In the genomic region with DNA sequence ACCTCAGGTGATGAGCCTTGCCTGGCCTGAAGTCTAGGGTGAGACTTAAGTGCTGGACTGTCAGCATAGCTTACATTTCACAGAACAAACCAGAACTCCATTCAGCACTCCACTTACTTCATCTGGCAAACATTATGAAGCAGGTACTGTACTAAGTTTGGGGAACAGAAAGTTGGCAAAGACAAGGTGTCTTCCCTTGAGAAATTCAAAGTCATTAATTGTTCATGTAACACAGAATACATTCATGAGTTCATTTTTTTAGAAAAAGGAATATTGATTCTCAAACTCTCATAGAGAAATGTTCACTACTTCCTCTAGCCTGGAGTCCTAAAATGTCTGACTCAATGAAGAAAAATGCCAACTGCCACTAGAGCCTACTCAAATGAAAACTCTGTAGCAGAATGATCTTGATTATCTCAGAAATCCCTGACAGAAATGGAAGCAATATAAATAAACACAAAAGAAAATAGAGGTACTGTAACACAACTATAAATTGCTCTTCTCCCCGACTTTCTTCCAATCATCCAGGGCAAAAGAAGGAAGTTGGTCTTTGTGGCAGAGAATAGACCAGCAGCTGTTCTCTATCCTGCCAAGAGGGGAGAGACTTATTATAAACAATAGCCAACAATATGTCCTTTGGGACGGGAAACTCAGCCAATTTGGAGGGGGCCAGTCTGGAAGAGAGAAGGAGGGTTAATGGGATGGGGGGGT, we compare ENCODE assay signal across 1 cellular context.
A peak's percentile ranks its signal among the peaks of the same experiment; 100 is the strongest.
TF ChIP-seq lines count a peak whose summit lies in the region.

No MANE protein-coding gene starts in this region.

TF ChIP-seq in GM12878, 131 proteins besides CTCF, POLR2A, EP300 and RAD21 (continued from another document and continues in another):
- TF ChIP-seq, protein P1, sequence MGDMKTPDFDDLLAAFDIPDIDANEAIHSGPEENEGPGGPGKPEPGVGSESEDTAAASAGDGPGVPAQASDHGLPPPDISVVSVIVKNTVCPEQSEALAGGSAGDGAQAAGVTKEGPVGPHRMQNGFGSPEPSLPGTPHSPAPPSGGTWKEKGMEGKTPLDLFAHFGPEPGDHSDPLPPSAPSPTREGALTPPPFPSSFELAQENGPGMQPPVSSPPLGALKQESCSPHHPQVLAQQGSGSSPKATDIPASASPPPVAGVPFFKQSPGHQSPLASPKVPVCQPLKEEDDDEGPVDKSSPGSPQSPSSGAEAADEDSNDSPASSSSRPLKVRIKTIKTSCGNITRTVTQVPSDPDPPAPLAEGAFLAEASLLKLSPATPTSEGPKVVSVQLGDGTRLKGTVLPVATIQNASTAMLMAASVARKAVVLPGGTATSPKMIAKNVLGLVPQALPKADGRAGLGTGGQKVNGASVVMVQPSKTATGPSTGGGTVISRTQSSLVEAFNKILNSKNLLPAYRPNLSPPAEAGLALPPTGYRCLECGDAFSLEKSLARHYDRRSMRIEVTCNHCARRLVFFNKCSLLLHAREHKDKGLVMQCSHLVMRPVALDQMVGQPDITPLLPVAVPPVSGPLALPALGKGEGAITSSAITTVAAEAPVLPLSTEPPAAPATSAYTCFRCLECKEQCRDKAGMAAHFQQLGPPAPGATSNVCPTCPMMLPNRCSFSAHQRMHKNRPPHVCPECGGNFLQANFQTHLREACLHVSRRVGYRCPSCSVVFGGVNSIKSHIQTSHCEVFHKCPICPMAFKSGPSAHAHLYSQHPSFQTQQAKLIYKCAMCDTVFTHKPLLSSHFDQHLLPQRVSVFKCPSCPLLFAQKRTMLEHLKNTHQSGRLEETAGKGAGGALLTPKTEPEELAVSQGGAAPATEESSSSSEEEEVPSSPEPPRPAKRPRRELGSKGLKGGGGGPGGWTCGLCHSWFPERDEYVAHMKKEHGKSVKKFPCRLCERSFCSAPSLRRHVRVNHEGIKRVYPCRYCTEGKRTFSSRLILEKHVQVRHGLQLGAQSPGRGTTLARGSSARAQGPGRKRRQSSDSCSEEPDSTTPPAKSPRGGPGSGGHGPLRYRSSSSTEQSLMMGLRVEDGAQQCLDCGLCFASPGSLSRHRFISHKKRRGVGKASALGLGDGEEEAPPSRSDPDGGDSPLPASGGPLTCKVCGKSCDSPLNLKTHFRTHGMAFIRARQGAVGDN (IDR thresholded peaks at IDR 0.05): no peak
- TF ChIP-seq PAX5 (IDR thresholded peaks at IDR 0.05; ENCODE audit: borderline replicate concordance, low read depth, low read length) (no peak), ZNF217 (IDR thresholded peaks at IDR 0.05) (no peak), TARDBP (IDR thresholded peaks at IDR 0.05; ENCODE audit: borderline replicate concordance) (no peak), RBBP5 (conservative IDR thresholded peaks at IDR 0.05) (no peak), KAT2A (conservative IDR thresholded peaks at IDR 0.05; ENCODE audit: control insufficient read depth, low read depth, low read length) (no peak), BHLHE40 (IDR thresholded peaks at IDR 0.05; ENCODE audit: borderline replicate concordance in 1 of 2, low read depth in 2 of 2, low read length in 1 of 2) (peak; percentile 49 to 50; a peak in 1 of 4 replicates), MEF2B (IDR thresholded peaks at IDR 0.05; ENCODE audit: partially characterized antibody, poor library complexity, severe bottlenecking) (peak; percentile 86), BCL11A (IDR thresholded peaks at IDR 0.05; ENCODE audit: low read depth, low read length) (peak; percentile 29; the same call in 1 of the 2 replicates), TCF7 (IDR thresholded peaks at IDR 0.05; ENCODE audit: borderline replicate concordance) (no peak), TCF3 (IDR thresholded peaks at IDR 0.05; ENCODE audit: borderline replicate concordance, insufficient read depth, low read depth, low read length) (no peak), TBL1XR1 (IDR thresholded peaks at IDR 0.05; ENCODE audit: low read depth, low read length) (no peak), ZNF622 (IDR thresholded peaks at IDR 0.05) (no peak), HDGF (IDR thresholded peaks at IDR 0.05) (no peak), ZSCAN29 (IDR thresholded peaks at IDR 0.05) (no peak), SMAD1 (IDR thresholded peaks at IDR 0.05; ENCODE audit: low read depth, partially characterized antibody) (peak; percentile 70), NR2C1 (IDR thresholded peaks at IDR 0.05) (no peak), IRF4 (IDR thresholded peaks at IDR 0.05; ENCODE audit: low read depth, low read length) (no peak), ZBED1 (IDR thresholded peaks at IDR 0.05; ENCODE audit: borderline replicate concordance) (no peak), ZNF384 (IDR thresholded peaks at IDR 0.05; ENCODE audit: borderline replicate concordance, low read depth, low read length) (peak; percentile 45; the same call in 1 of the 2 replicates), NR2C2 (IDR thresholded peaks at IDR 0.05; ENCODE audit: borderline replicate concordance, control insufficient read depth, insufficient read length, low read depth) (no peak), GABPA (IDR thresholded peaks at IDR 0.05; ENCODE audit: low read depth) (no peak), ZNF207 (IDR thresholded peaks at IDR 0.05; ENCODE audit: borderline replicate concordance) (no peak), IKZF1 (conservative IDR thresholded peaks at IDR 0.05) (peak; percentile 67), NBN (IDR thresholded peaks at IDR 0.05) (no peak)
- TF ChIP-seq, protein P2, sequence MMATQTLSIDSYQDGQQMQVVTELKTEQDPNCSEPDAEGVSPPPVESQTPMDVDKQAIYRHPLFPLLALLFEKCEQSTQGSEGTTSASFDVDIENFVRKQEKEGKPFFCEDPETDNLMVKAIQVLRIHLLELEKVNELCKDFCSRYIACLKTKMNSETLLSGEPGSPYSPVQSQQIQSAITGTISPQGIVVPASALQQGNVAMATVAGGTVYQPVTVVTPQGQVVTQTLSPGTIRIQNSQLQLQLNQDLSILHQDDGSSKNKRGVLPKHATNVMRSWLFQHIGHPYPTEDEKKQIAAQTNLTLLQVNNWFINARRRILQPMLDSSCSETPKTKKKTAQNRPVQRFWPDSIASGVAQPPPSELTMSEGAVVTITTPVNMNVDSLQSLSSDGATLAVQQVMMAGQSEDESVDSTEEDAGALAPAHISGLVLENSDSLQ (IDR thresholded peaks at IDR 0.05): no peak
- TF ChIP-seq, protein P3, sequence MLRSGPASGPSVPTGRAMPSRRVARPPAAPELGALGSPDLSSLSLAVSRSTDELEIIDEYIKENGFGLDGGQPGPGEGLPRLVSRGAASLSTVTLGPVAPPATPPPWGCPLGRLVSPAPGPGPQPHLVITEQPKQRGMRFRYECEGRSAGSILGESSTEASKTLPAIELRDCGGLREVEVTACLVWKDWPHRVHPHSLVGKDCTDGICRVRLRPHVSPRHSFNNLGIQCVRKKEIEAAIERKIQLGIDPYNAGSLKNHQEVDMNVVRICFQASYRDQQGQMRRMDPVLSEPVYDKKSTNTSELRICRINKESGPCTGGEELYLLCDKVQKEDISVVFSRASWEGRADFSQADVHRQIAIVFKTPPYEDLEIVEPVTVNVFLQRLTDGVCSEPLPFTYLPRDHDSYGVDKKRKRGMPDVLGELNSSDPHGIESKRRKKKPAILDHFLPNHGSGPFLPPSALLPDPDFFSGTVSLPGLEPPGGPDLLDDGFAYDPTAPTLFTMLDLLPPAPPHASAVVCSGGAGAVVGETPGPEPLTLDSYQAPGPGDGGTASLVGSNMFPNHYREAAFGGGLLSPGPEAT (IDR thresholded peaks at IDR 0.05; ENCODE audit: low read depth): peak; percentile 65
- TF ChIP-seq, protein P4, sequence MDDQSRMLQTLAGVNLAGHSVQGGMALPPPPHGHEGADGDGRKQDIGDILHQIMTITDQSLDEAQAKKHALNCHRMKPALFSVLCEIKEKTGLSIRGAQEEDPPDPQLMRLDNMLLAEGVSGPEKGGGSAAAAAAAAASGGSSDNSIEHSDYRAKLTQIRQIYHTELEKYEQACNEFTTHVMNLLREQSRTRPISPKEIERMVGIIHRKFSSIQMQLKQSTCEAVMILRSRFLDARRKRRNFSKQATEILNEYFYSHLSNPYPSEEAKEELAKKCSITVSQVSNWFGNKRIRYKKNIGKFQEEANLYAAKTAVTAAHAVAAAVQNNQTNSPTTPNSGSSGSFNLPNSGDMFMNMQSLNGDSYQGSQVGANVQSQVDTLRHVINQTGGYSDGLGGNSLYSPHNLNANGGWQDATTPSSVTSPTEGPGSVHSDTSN (IDR thresholded peaks at IDR 0.05; ENCODE audit: insufficient replicate concordance, low read depth, low read length): no peak
- TF ChIP-seq, protein P5, sequence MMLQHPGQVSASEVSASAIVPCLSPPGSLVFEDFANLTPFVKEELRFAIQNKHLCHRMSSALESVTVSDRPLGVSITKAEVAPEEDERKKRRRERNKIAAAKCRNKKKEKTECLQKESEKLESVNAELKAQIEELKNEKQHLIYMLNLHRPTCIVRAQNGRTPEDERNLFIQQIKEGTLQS (IDR thresholded peaks at IDR 0.05; ENCODE audit: borderline replicate concordance, extremely low read depth, low read depth, low read length): no peak
- TF ChIP-seq, protein P6, sequence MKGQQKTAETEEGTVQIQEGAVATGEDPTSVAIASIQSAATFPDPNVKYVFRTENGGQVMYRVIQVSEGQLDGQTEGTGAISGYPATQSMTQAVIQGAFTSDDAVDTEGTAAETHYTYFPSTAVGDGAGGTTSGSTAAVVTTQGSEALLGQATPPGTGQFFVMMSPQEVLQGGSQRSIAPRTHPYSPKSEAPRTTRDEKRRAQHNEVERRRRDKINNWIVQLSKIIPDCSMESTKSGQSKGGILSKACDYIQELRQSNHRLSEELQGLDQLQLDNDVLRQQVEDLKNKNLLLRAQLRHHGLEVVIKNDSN (IDR thresholded peaks at IDR 0.05; ENCODE audit: borderline replicate concordance, extremely low read length, insufficient read depth, low read depth, low read length): no peak
- TF ChIP-seq, protein P7, sequence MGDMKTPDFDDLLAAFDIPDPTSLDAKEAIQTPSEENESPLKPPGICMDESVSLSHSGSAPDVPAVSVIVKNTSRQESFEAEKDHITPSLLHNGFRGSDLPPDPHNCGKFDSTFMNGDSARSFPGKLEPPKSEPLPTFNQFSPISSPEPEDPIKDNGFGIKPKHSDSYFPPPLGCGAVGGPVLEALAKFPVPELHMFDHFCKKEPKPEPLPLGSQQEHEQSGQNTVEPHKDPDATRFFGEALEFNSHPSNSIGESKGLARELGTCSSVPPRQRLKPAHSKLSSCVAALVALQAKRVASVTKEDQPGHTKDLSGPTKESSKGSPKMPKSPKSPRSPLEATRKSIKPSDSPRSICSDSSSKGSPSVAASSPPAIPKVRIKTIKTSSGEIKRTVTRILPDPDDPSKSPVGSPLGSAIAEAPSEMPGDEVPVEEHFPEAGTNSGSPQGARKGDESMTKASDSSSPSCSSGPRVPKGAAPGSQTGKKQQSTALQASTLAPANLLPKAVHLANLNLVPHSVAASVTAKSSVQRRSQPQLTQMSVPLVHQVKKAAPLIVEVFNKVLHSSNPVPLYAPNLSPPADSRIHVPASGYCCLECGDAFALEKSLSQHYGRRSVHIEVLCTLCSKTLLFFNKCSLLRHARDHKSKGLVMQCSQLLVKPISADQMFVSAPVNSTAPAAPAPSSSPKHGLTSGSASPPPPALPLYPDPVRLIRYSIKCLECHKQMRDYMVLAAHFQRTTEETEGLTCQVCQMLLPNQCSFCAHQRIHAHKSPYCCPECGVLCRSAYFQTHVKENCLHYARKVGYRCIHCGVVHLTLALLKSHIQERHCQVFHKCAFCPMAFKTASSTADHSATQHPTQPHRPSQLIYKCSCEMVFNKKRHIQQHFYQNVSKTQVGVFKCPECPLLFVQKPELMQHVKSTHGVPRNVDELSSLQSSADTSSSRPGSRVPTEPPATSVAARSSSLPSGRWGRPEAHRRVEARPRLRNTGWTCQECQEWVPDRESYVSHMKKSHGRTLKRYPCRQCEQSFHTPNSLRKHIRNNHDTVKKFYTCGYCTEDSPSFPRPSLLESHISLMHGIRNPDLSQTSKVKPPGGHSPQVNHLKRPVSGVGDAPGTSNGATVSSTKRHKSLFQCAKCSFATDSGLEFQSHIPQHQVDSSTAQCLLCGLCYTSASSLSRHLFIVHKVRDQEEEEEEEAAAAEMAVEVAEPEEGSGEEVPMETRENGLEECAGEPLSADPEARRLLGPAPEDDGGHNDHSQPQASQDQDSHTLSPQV (IDR thresholded peaks at IDR 0.05): 0 out of 2 replicates have a peak, but pooled peaks have one; percentile 26
- TF ChIP-seq, protein P8, sequence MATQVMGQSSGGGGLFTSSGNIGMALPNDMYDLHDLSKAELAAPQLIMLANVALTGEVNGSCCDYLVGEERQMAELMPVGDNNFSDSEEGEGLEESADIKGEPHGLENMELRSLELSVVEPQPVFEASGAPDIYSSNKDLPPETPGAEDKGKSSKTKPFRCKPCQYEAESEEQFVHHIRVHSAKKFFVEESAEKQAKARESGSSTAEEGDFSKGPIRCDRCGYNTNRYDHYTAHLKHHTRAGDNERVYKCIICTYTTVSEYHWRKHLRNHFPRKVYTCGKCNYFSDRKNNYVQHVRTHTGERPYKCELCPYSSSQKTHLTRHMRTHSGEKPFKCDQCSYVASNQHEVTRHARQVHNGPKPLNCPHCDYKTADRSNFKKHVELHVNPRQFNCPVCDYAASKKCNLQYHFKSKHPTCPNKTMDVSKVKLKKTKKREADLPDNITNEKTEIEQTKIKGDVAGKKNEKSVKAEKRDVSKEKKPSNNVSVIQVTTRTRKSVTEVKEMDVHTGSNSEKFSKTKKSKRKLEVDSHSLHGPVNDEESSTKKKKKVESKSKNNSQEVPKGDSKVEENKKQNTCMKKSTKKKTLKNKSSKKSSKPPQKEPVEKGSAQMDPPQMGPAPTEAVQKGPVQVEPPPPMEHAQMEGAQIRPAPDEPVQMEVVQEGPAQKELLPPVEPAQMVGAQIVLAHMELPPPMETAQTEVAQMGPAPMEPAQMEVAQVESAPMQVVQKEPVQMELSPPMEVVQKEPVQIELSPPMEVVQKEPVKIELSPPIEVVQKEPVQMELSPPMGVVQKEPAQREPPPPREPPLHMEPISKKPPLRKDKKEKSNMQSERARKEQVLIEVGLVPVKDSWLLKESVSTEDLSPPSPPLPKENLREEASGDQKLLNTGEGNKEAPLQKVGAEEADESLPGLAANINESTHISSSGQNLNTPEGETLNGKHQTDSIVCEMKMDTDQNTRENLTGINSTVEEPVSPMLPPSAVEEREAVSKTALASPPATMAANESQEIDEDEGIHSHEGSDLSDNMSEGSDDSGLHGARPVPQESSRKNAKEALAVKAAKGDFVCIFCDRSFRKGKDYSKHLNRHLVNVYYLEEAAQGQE (IDR thresholded peaks at IDR 0.05; ENCODE audit: low read depth, low read length): no peak
- TF ChIP-seq, protein P9, sequence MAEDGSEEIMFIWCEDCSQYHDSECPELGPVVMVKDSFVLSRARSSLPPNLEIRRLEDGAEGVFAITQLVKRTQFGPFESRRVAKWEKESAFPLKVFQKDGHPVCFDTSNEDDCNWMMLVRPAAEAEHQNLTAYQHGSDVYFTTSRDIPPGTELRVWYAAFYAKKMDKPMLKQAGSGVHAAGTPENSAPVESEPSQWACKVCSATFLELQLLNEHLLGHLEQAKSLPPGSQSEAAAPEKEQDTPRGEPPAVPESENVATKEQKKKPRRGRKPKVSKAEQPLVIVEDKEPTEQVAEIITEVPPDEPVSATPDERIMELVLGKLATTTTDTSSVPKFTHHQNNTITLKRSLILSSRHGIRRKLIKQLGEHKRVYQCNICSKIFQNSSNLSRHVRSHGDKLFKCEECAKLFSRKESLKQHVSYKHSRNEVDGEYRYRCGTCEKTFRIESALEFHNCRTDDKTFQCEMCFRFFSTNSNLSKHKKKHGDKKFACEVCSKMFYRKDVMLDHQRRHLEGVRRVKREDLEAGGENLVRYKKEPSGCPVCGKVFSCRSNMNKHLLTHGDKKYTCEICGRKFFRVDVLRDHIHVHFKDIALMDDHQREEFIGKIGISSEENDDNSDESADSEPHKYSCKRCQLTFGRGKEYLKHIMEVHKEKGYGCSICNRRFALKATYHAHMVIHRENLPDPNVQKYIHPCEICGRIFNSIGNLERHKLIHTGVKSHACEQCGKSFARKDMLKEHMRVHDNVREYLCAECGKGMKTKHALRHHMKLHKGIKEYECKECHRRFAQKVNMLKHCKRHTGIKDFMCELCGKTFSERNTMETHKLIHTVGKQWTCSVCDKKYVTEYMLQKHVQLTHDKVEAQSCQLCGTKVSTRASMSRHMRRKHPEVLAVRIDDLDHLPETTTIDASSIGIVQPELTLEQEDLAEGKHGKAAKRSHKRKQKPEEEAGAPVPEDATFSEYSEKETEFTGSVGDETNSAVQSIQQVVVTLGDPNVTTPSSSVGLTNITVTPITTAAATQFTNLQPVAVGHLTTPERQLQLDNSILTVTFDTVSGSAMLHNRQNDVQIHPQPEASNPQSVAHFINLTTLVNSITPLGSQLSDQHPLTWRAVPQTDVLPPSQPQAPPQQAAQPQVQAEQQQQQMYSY (CRISPR knock-in tag; IDR thresholded peaks at IDR 0.05): no peak
